Comparison of ENCODE assay signal across 1 cellular context in genomic region chr22:20238567-20239062, GRCh38.
TF ChIP-seq lines count a peak whose summit lies in the region.

No MANE protein-coding gene starts in this region.

TF ChIP-seq in K562, 482 proteins besides CTCF, POLR2A, EP300 and RAD21 (continued from another document and continues in another):
- TF ChIP-seq ZNF407 (IDR thresholded peaks at IDR 0.05; ENCODE audit: low read depth) (no peak), ZBTB11 (CRISPR knock-in tag; IDR thresholded peaks at IDR 0.05) (no peak), KAT8 (IDR thresholded peaks at IDR 0.05; ENCODE audit: low read depth) (no peak), ZBTB12 (CRISPR knock-in tag; IDR thresholded peaks at IDR 0.05) (no peak), SNAPC5 (CRISPR knock-in tag; IDR thresholded peaks at IDR 0.05) (no peak), NEUROD1 (IDR thresholded peaks at IDR 0.05; ENCODE audit: borderline replicate concordance, low read depth, low read length, partially characterized antibody) (no peak), NR2F6 (CRISPR knock-in tag; IDR thresholded peaks at IDR 0.05) (no peak), CUX1 (CRISPR knock-in tag; IDR thresholded peaks at IDR 0.05) (no peak), MEF2A (IDR thresholded peaks at IDR 0.05; ENCODE audit: control insufficient read depth, low read depth, low read length) (no peak), ZNF717 (CRISPR knock-in tag; IDR thresholded peaks at IDR 0.05) (no peak), MLLT1 (IDR thresholded peaks at IDR 0.05) (no peak), ZNF449 (CRISPR knock-in tag; IDR thresholded peaks at IDR 0.05) (no peak), ZBTB7A (IDR thresholded peaks at IDR 0.05; ENCODE audit: borderline replicate concordance, control insufficient read depth, low read depth, low read length) (0 out of 2 replicates have a peak, but pooled peaks have one; percentile 17), CEBPB (tag; IDR thresholded peaks at IDR 0.05) (no peak), SNIP1 (IDR thresholded peaks at IDR 0.05; ENCODE audit: low read depth) (no peak), E2F6 (IDR thresholded peaks at IDR 0.05; ENCODE audit: borderline replicate concordance in 1 of 2, extremely low read depth in 1 of 2, insufficient read depth in 1 of 2, insufficient read length in 1 of 2, low read depth in 1 of 2, low read length in 1 of 2, poor library complexity in 1 of 2, severe bottlenecking in 1 of 2) (no peak), CEBPZ (IDR thresholded peaks at IDR 0.05; ENCODE audit: borderline replicate concordance, low read depth, low read length) (no peak), CAMTA2 (CRISPR knock-in tag; conservative IDR thresholded peaks at IDR 0.05) (0 out of 2 replicates have a peak, but pooled peaks have one; percentile 40), MCM2 (IDR thresholded peaks at IDR 0.05; ENCODE audit: low read depth) (no peak), NBN (IDR thresholded peaks at IDR 0.05; ENCODE audit: low read depth) (no peak), MXI1 (IDR thresholded peaks at IDR 0.05; ENCODE audit: low read depth, low read length) (no peak), POLR3A (IDR thresholded peaks at IDR 0.05; ENCODE audit: borderline replicate concordance, extremely low read depth, insufficient read depth, insufficient read length) (no peak), SMAD3 (CRISPR knock-in tag; conservative IDR thresholded peaks at IDR 0.05) (no peak), HMG20B (CRISPR knock-in tag; IDR thresholded peaks at IDR 0.05) (no peak)
